18 cellular contexts compared by ENCODE assay signal in genomic region chr7:133796778-133797177, GRCh38.
"Had no signal": no experiment of that assay in that cellular context is flagged by ENCODE, and none has a peak within 500 bp of the region (broad histone marks: within the 10 kb centered on the region; RNA-seq: fewer than 3 reads in every experiment).

No MANE protein-coding gene starts in this region.

- H3K9me3 ChIP-seq: adrenal gland, right atrium auricular region, suprapubic skin, transverse colon, uterus had no signal

- H3K27ac ChIP-seq: adrenal gland, right atrium auricular region, suprapubic skin, transverse colon, uterus had no signal

- H3K27me3 ChIP-seq: adrenal gland, right atrium auricular region, suprapubic skin, transverse colon, uterus had no signal

- DNase-seq: activated CD4-positive, alpha-beta T cell treated with anti-CD3 and anti-CD28 coated beads, Interleukin-2, amount 50 U/mL, for 1 hour; activated CD4-positive, CD25-positive, alpha-beta regulatory T cell treated with anti-CD3 and anti-CD28 coated beads, Interleukin-2, amount 50 U/mL, for 72 hours; activated CD8-positive, alpha-beta memory T cell treated with anti-CD3 and anti-CD28 coated beads, Interleukin-2, amount 50 U/mL, for 48 hours; activated gamma-delta T cell treated with Interleukin-2 at 50 U/mL for 16 hours; adrenal gland; cerebellar nuclear complex; cortex of kidney; kidney; posterior cingulate gyrus; small intestine; stimulated activated CD4-positive, alpha-beta T cell treated with anti-CD3 and anti-CD28 coated beads, Interleukin-15, amount 100 ng/mL, for 24 hours; stimulated activated CD4-positive, alpha-beta T cell treated with anti-CD3 and anti-CD28 coated beads, Interleukin-2, amount 100 ng/mL, for 48 hours; stimulated activated naive CD8-positive, alpha-beta T cell treated with anti-CD3 and anti-CD28 coated beads, Interleukin-15, amount 100 ng/mL, for 72 hours; transverse colon; uterus had no signal

- H3K4me3 ChIP-seq: adrenal gland, lung, right atrium auricular region, suprapubic skin, transverse colon, uterus had no signal

- H3K36me3 ChIP-seq: adrenal gland, right atrium auricular region, suprapubic skin, transverse colon, uterus had no signal
